Comparison of ENCODE assay signal across 8 cellular contexts in the genomic region with DNA sequence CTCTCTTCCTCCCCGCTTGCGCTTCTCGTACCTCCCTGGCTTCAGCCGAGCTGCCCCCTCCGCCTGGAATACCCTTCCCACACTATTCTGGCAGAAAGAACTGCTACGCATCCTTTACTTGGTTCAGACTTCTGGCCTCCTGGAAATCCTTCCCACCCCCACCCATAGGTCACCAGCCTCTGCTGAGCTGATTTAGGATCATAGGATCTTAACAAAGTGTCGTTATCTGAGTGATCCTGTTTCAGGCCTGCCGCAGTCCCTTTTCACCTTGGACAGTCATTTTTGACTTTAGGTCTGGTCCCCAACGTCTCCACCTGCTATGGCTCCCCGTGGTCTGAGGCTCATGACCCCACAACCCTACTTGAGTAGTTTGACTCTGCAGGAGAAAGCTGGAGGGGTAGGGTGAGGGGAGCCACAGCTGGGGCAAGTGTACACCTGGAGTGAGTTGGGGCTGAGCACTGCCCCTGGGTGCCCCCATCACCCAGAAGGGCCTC. TPM values are rescaled to one million over a fixed set of nuclear protein-coding genes. Genes with fewer than 3 reads are reported as not detected.
A peak's percentile ranks its signal among the peaks of the same experiment; 100 is the strongest.
DNase-seq lines count a peak whose midpoint lies in the region; ATAC-seq and TF ChIP-seq lines count a peak whose summit lies in the region.

No MANE protein-coding gene starts in this region.

- H2AFZ ChIP-seq in mammary epithelial cell (ENCODE audit: low read depth, low read length), result peak overlapping the region; percentile 84

- H3K4me1 ChIP-seq in right atrium auricular region, result peaks cover 0 to 30% of the 10 kb centered on the region in 2 donors
- H3K4me1 ChIP-seq in mammary epithelial cell (ENCODE audit: insufficient read depth, low read length), result peaks cover 56% of the 10 kb centered on the region
- peaks cover 42% of the 10 kb centered on the region for H3K4me1 ChIP-seq in mucosa of stomach (ENCODE audit: control insufficient read depth, insufficient read depth, low read length)

- no peaks in the 10 kb centered on the region for H3K9me3 ChIP-seq in right atrium auricular region
- no peaks in the 10 kb centered on the region for H3K9me3 ChIP-seq in mammary epithelial cell (replicated peaks; ENCODE audit: insufficient read depth, low read length)
- no peaks in the 10 kb centered on the region for H3K9me3 ChIP-seq in mucosa of stomach (ENCODE audit: control insufficient read depth, low read length)

- in situ Hi-C loops in mammary epithelial cell (cut with MboI; ENCODE audit: low sequenced_read_pairs in 2 of 2), result no loop called here

- H4K20me1 ChIP-seq in mammary epithelial cell (ENCODE audit: insufficient read depth, low read length), result no peaks in the 10 kb centered on the region

- H3K4me3 ChIP-seq in right atrium auricular region (peak overlapping the region; percentile 47 to 58), mammary epithelial cell (replicated peaks in 1 of 3; ENCODE audit: insufficient read depth in 1 of 3, low read depth in 2 of 3, low read length in 3 of 3) (peak overlapping the region; percentile 38 to 47 (median 39)), mucosa of stomach (ENCODE audit: low read length) (peak overlapping the region; percentile 80)

- no peak for TF ChIP-seq CTCF in right atrium auricular region (IDR thresholded peaks at IDR 0.05)
- TF ChIP-seq CTCF in mammary epithelial cell (conservative IDR thresholded peaks at IDR 0.05 in 1 of 2, IDR thresholded peaks at IDR 0.05 in 1 of 2; ENCODE audit: extremely low read depth in 1 of 2, insufficient read depth in 1 of 2, low read depth in 1 of 2, low read length in 2 of 2), result no peak

- intact Hi-C loops in cardiac septum (cut with DNase I) (loop anchor here (1.0 to 5.0 kb wide), 2 partner anchors 28 to 50 kb away; partner anchors contain the start of gene ETF1), mammary epithelial cell (cut with micrococcal nuclease) (loop anchor here (1.0 kb wide), 1 partner anchor 11 kb away; no protein-coding TSS in a partner anchor)

- H3K79me2 ChIP-seq in mammary epithelial cell (ENCODE audit: insufficient read depth, low read length), result no peaks in the 10 kb centered on the region

- ATAC-seq in HG02938 (IDR thresholded peaks at IDR 0.05; ENCODE audit: unreplicated experiment), result no peak

- no TSS peak for BruUV-seq in mammary epithelial cell (replicated peaks; lab: Mats Ljungman, UMichigan)

- H3K9ac ChIP-seq in mammary epithelial cell (ENCODE audit: insufficient read depth, low read length) (peak overlapping the region; percentile 17), mucosa of stomach (ENCODE audit: low read length) (peak overlapping the region; percentile 60)

- DNase-seq in right atrium auricular region (ENCODE audit: low spot score) (no peak), cardiac septum (ENCODE audit: low spot score) (no peak), mammary epithelial cell (no peak), 8988T (no peak), hippocampal formation (lab: John Stamatoyannopoulos, UW) (no peak), Ammon's horn (ENCODE audit: low spot score) (no peak)

- 6% methylated on average over 10 of the region's 10 CpGs for WGBS in mammary epithelial cell (ENCODE audit: low coverage, missing lambda C conversion rate)

- H3K4me2 ChIP-seq in mammary epithelial cell (ENCODE audit: insufficient read depth, low read depth, low read length), result peak overlapping the region; percentile 83

- CTCF ChIA-PET in mammary epithelial cell (lab: Charles Lee; ENCODE audit: low non-redundant PET), result no interaction called here

- H3K27me3 ChIP-seq in right atrium auricular region, result no peaks in the 10 kb centered on the region
- H3K27me3 ChIP-seq in mammary epithelial cell (ENCODE audit: insufficient read depth, low read length), result no peaks in the 10 kb centered on the region
- peaks cover 22% of the 10 kb centered on the region for H3K27me3 ChIP-seq in mucosa of stomach (ENCODE audit: control insufficient read depth, insufficient read depth, low read length)

- H3K36me3 ChIP-seq in right atrium auricular region (no peaks in the 10 kb centered on the region), mammary epithelial cell (ENCODE audit: insufficient read depth, low read length) (no peaks in the 10 kb centered on the region), mucosa of stomach (ENCODE audit: control insufficient read depth, insufficient read depth, low read length) (no peaks in the 10 kb centered on the region)

- H3K27ac ChIP-seq in right atrium auricular region (peak overlapping the region in 1 of 2 donors; percentile 33), mammary epithelial cell (ENCODE audit: insufficient read depth, low read depth, low read length) (no peak overlapping the region)

- dilution Hi-C loops in mammary epithelial cell (cut with HindIII; ENCODE audit: low sequenced_read_pairs), result no loop called here

RNA-seq across cellular contexts. Expression of gene EGR1, which starts 27.3 kb away (rescaled TPM):
- 10 to 100 TPM; 17.3 to 73.0 TPM for total RNA-seq in right atrium auricular region
- 66.8 TPM for total RNA-seq in cardiac septum
- 100 to 1,000 TPM in 1 of 2 donors, 10 to 100 TPM in 1; 12.7 to 159 TPM for total RNA-seq in mammary epithelial cell
- polyA plus RNA-seq in mammary epithelial cell, result 10.6 TPM
- 63.3 TPM for polyA minus RNA-seq in mammary epithelial cell

RNA-seq across cellular contexts. Expression of gene ETF1, which starts 50.4 kb away (rescaled TPM):
- total RNA-seq in right atrium auricular region (10 to 100 TPM; 62.0 to 64.1 TPM), cardiac septum (86.8 TPM), mammary epithelial cell (100 to 1,000 TPM; 167 to 200 TPM)
- polyA plus RNA-seq in mammary epithelial cell, result 73.8 TPM
- 86.8 TPM for polyA minus RNA-seq in mammary epithelial cell

RNA-seq across cellular contexts. Expression of gene REEP2, which starts 53.7 kb away (rescaled TPM):
- total RNA-seq in right atrium auricular region, result 10 to 100 TPM; 27.5 to 28.4 TPM
- 10.8 TPM for total RNA-seq in cardiac septum
- 10 to 100 TPM; 14.5 to 26.5 TPM for total RNA-seq in mammary epithelial cell
- polyA plus RNA-seq in mammary epithelial cell, result 3.6 TPM
- 70.6 TPM for polyA minus RNA-seq in mammary epithelial cell
